In genomic region chr9:114738581-114739316, GRCh38 we compare ENCODE assay signal across 7 cellular contexts. TPM values are rescaled to one million over a fixed set of nuclear protein-coding genes. Genes with fewer than 3 reads are reported as not detected.
DNase-seq lines count a peak whose midpoint lies in the region; FAIRE-seq and TF ChIP-seq lines count a peak whose summit lies in the region.

No MANE protein-coding gene starts in this region.

- BruUV-seq in endothelial cell of umbilical vein (replicated peaks; lab: Mats Ljungman, UMichigan): no TSS peak

- no peak overlapping the region for H3K9ac ChIP-seq in OCI-LY3 (ENCODE audit: low read length)
- no peak overlapping the region for H3K9ac ChIP-seq in endothelial cell of umbilical vein (replicated peaks; ENCODE audit: extremely low read depth, insufficient read depth, low read length)

- H3K27ac ChIP-seq in OCI-LY3 (ENCODE audit: low read length) (no peak overlapping the region), endothelial cell of umbilical vein (ENCODE audit: insufficient read depth, low read depth, low read length) (peak overlapping the region; percentile 23)

- H3K79me2 ChIP-seq in OCI-LY3 (ENCODE audit: low read length): no peaks in the 10 kb centered on the region
- H3K79me2 ChIP-seq in endothelial cell of umbilical vein (ENCODE audit: control insufficient read depth, insufficient read depth, low read length): no peaks in the 10 kb centered on the region

- no peaks in the 10 kb centered on the region for H4K20me1 ChIP-seq in OCI-LY3 (ENCODE audit: insufficient read depth, low read length)
- no peaks in the 10 kb centered on the region for H4K20me1 ChIP-seq in endothelial cell of umbilical vein (replicated peaks; ENCODE audit: control insufficient read depth, extremely low read depth, insufficient read depth, low read length)

- POLR2A ChIA-PET in endothelial cell of umbilical vein (lab: Charles Lee): no interaction called here

- H3K4me1 ChIP-seq in OCI-LY3 (ENCODE audit: low read length) (peaks cover 9% of the 10 kb centered on the region), endothelial cell of umbilical vein (ENCODE audit: control insufficient read depth, extremely low read depth, insufficient read depth, low read length) (peaks cover 4% of the 10 kb centered on the region)

- CTCF ChIA-PET in endothelial cell of umbilical vein (lab: Charles Lee): interaction anchor here (0.7 to 12.2 kb wide), 12 partner anchors 58 to 333 kb away, joined by 3 to 301 read pairs (median 4); partner anchors contain the start of gene TNFSF15

- DNase-seq in HS-5 (ENCODE audit: low read depth) (peak; percentile 59), endothelial cell of umbilical vein (ENCODE audit: low read depth, low spot score) (peak; percentile 89), mucosa of gallbladder (ENCODE audit: low spot score) (peak; percentile 77)
- DNase-seq in activated CD8-positive, alpha-beta memory T cell treated with anti-CD3 and anti-CD28 coated beads, Interleukin-2, amount 50 U/mL, for 4 hours: peak; percentile 74
- peak; percentile 30 to 83 (median 54) for DNase-seq in stimulated activated naive CD4-positive, alpha-beta T cell (lab: John Stamatoyannopoulos, UW)

- no peaks in the 10 kb centered on the region for H3K9me1 ChIP-seq in endothelial cell of umbilical vein (replicated peaks; ENCODE audit: control insufficient read depth, extremely low read depth, insufficient read depth, low read length)

- H3K4me2 ChIP-seq in OCI-LY3 (ENCODE audit: low read length) (peak overlapping the region; percentile 23), endothelial cell of umbilical vein (ENCODE audit: insufficient read depth, low read length) (no peak overlapping the region)

- TF ChIP-seq CTCF in GM12875 (IDR thresholded peaks at IDR 0.05; ENCODE audit: borderline replicate concordance, insufficient read depth, low read depth, low read length) (peak; percentile 72), OCI-LY3 (IDR thresholded peaks at IDR 0.05; ENCODE audit: low read depth, low read length) (peak; percentile 94), endothelial cell of umbilical vein (IDR thresholded peaks at IDR 0.05; ENCODE audit: extremely low read depth in 1 of 2, insufficient read depth in 1 of 2, low read depth in 1 of 2, low read length in 2 of 2) (peak; percentile 69 to 90)

- intact Hi-C loops in endothelial cell of umbilical vein (cut with micrococcal nuclease): loop anchor here (1.0 to 2.0 kb wide), 9 partner anchors 41 to 334 kb away; partner anchors contain the start of genes TEX48 and TNFSF15

- peaks cover 53% of the 10 kb centered on the region for H3K27me3 ChIP-seq in OCI-LY3 (ENCODE audit: low read depth, low read length)
- H3K27me3 ChIP-seq in endothelial cell of umbilical vein (ENCODE audit: control insufficient read depth in 2 of 2, insufficient read depth in 2 of 2, low read length in 2 of 2): no peaks in the 10 kb centered on the region

- dilution Hi-C loops in endothelial cell of umbilical vein (cut with MboI; ENCODE audit: extremely low pct_ligation_motif_present, low sequenced_read_pairs): no loop called here

- H2AFZ ChIP-seq in OCI-LY3 (ENCODE audit: low read depth, low read length) (no peak overlapping the region), endothelial cell of umbilical vein (ENCODE audit: low read depth, low read length) (peak overlapping the region; percentile 29)

- no peaks in the 10 kb centered on the region for H3K9me3 ChIP-seq in OCI-LY3 (ENCODE audit: insufficient read depth, low read length)
- H3K9me3 ChIP-seq in endothelial cell of umbilical vein (replicated peaks; ENCODE audit: control insufficient read depth, insufficient read depth, low read length): no peaks in the 10 kb centered on the region

- FAIRE-seq in endothelial cell of umbilical vein (lab: Jason Lieb, UNC): peak; percentile 97

- no peak overlapping the region for H3K4me3 ChIP-seq in GM12875 (ENCODE audit: low read depth, low read length)
- H3K4me3 ChIP-seq in OCI-LY3 (ENCODE audit: low read length): no peak overlapping the region
- no peak overlapping the region for H3K4me3 ChIP-seq in endothelial cell of umbilical vein (replicated peaks in 1 of 3; ENCODE audit: insufficient read depth in 1 of 3, low read depth in 1 of 3, low read length in 3 of 3)

- H3K36me3 ChIP-seq in OCI-LY3 (replicated peaks; ENCODE audit: low read depth, low read length): no peaks in the 10 kb centered on the region
- no peaks in the 10 kb centered on the region for H3K36me3 ChIP-seq in endothelial cell of umbilical vein (ENCODE audit: control insufficient read depth in 2 of 2, extremely low read depth in 1 of 2, insufficient read depth in 2 of 2, low read length in 2 of 2)

- no peak for TF ChIP-seq POLR2A in endothelial cell of umbilical vein (IDR thresholded peaks at IDR 0.05; ENCODE audit: low read depth, low read length)

TF ChIP-seq in endothelial cell of umbilical vein, 7 proteins besides CTCF, POLR2A, EP300 and RAD21:
- TF ChIP-seq JUN (IDR thresholded peaks at IDR 0.05; ENCODE audit: borderline replicate concordance, insufficient read depth, insufficient read length, low read depth) (peak; percentile 61), FOS (IDR thresholded peaks at IDR 0.05; ENCODE audit: borderline replicate concordance, insufficient read depth, low read length) (peak; percentile 77), POLR2AphosphoS5 (IDR thresholded peaks at IDR 0.05; ENCODE audit: insufficient read depth, low read depth, low read length) (peak; percentile 20), GATA2 (IDR thresholded peaks at IDR 0.05; ENCODE audit: insufficient read depth, insufficient read length, low read depth, low read length) (no peak), MAX (IDR thresholded peaks at IDR 0.05; ENCODE audit: insufficient read depth, insufficient read length) (peak; percentile 29), EZH2 (IDR thresholded peaks at IDR 0.05; ENCODE audit: borderline replicate concordance, low read depth, low read length, severe bottlenecking) (no peak)

RNA-seq across cellular contexts. Expression of gene TEX48, which starts 56.8 kb away (rescaled TPM):
- not detected in 2 replicates for total RNA-seq in endothelial cell of umbilical vein
- polyA plus RNA-seq in endothelial cell of umbilical vein: not detected in 2 replicates
- not detected in 2 replicates for polyA plus RNA-seq in endothelial cell of umbilical vein (2011; cell fraction: cytosol; rRNA removed)
- polyA plus RNA-seq in endothelial cell of umbilical vein (2011; cell fraction: nucleus; rRNA removed): not detected in 2 replicates
- not detected in 2 replicates for polyA plus RNA-seq in endothelial cell of umbilical vein (2012)
- polyA minus RNA-seq in endothelial cell of umbilical vein: not detected in 2 replicates
- not detected for polyA minus RNA-seq in endothelial cell of umbilical vein (2011; cell fraction: cytosol; rRNA and poly(A)+ RNA removed)
- polyA minus RNA-seq in endothelial cell of umbilical vein (2011; cell fraction: nucleus; rRNA and poly(A)+ RNA removed): not detected in 2 replicates
- not detected for total RNA-seq in mucosa of gallbladder
